13 cellular contexts compared by ENCODE assay signal in the genomic region with DNA sequence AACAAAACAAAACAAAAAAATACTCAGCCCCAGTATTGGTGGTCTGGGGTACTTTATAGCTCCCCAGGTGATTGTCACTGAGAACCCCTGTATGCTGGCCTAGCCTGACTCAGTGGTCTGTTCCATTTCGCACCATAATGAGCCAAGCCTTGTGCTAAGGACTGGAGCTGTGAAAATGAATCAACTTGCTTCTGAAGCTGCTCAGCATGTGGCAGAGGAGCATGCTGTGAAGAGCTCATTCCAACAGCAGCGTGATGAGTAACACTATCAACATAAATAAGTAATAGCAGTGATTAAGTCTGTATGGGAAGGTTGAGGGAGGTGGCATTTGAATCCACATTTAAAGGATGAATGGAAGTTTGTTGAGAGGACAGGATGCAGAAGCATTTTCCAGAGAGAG.
DNase-seq lines count a peak whose midpoint lies in the region; ATAC-seq and TF ChIP-seq lines count a peak whose summit lies in the region.
"Had no signal": no experiment of that assay in that cellular context is flagged by ENCODE, and none has a peak within 500 bp of the region (broad histone marks: within the 10 kb centered on the region; RNA-seq: fewer than 3 reads in every experiment).

No MANE protein-coding gene starts in this region.

- no peak for DNase-seq in HEK293T (ENCODE audit: extremely low spot score)
- DNase-seq in RPMI7951 (ENCODE audit: low read depth), result peak; percentile 22
- peak; percentile 45 for DNase-seq in fibroblast of mammary gland (ENCODE audit: low read depth)
- no peak for DNase-seq in Right ventricle myocardium inferior (ENCODE audit: missing footprints)
- no peak for DNase-seq in prostate gland (ENCODE audit: low spot score)
- DNase-seq in stimulated activated naive CD4-positive, alpha-beta T cell (lab: John Stamatoyannopoulos, UW), result no peak
- DNase-seq: activated T-cell treated with anti-CD3 and anti-CD28 coated beads, Interleukin-2, amount 50 U/mL, for 72 hours; body of pancreas; Kasumi-1; NCI-H774 had no signal

- CTCF ChIA-PET in HEK293T (lab: Yijun Ruan, JAX), result interaction anchor here (2.4 kb wide), 1 partner anchor 68 kb away, joined by 6 read pairs; a partner anchor contains a TSS

- no peak for TF ChIP-seq POLR2A in prostate gland (IDR thresholded peaks at IDR 0.05)

- POLR2A ChIA-PET in HEK293T (lab: Yijun Ruan, JAX), result interaction anchor here (1.0 to 1.4 kb wide), 2 partner anchors 15 to 307 kb away, joined by 3 to 4 read pairs; a partner anchor contains a TSS

- H3K4me1 ChIP-seq in stomach smooth muscle (ENCODE audit: control insufficient read depth, insufficient read depth, low read length) (peaks cover 55% of the 10 kb centered on the region), prostate gland (replicated peaks) (peaks cover 4% of the 10 kb centered on the region)

- no peaks in the 10 kb centered on the region for H3K27me3 ChIP-seq in stomach smooth muscle (ENCODE audit: control insufficient read depth in 1 of 2, insufficient read depth in 2 of 2, low read length in 2 of 2)
- no peaks in the 10 kb centered on the region for H3K27me3 ChIP-seq in prostate gland (replicated peaks; ENCODE audit: insufficient read depth)
- H3K27me3 ChIP-seq: body of pancreas, suprapubic skin had no signal

- H3K36me3 ChIP-seq in stomach smooth muscle (ENCODE audit: control insufficient read depth in 2 of 2, insufficient read depth in 2 of 2, low read length in 2 of 2) (no peaks in the 10 kb centered on the region), prostate gland (no peaks in the 10 kb centered on the region)
- H3K36me3 ChIP-seq: SJSA1, suprapubic skin had no signal

- 83% methylated on average over 2 of the region's 2 CpGs for WGBS in prostate gland

- H3K27ac ChIP-seq in stomach smooth muscle (ENCODE audit: low read length) (peak overlapping the region; percentile 82), prostate gland (no peak overlapping the region)
- H3K27ac ChIP-seq: SJSA1 had no signal

- no peak overlapping the region for H3K9ac ChIP-seq in stomach smooth muscle (ENCODE audit: low read length in 2 of 2)

- H3K4me3 ChIP-seq in fibroblast of mammary gland (ENCODE audit: control insufficient read depth, low read depth, low read length) (no peak overlapping the region), stomach smooth muscle (ENCODE audit: low read length in 2 of 2) (no peak overlapping the region), prostate gland (no peak overlapping the region)
- H3K4me3 ChIP-seq: body of pancreas, SJSA1, suprapubic skin had no signal

- intact Hi-C loops in Right ventricle myocardium inferior (cut with DNase I) (loop anchor here (5.0 kb wide), 1 partner anchor 67 kb away; a partner anchor contains a TSS), prostate gland (cut with DNase I) (no loop called here)

- no peak for ATAC-seq in Right ventricle myocardium inferior
- ATAC-seq: activated T-cell treated with anti-CD3 and anti-CD28 coated beads, Interleukin-2, amount 50 U/mL, for 72 hours; body of pancreas had no signal

- TF ChIP-seq CTCF in fibroblast of mammary gland (conservative IDR thresholded peaks at IDR 0.05; ENCODE audit: control insufficient read depth, insufficient read depth, low read depth, low read length), result no peak
- no peak for TF ChIP-seq CTCF in prostate gland (IDR thresholded peaks at IDR 0.05)

- H3K9me3 ChIP-seq in stomach smooth muscle (ENCODE audit: control insufficient read depth in 2 of 2, low read length in 2 of 2) (no peaks in the 10 kb centered on the region), prostate gland (no peaks in the 10 kb centered on the region)
- H3K9me3 ChIP-seq: body of pancreas, SJSA1, suprapubic skin had no signal

TF ChIP-seq in HEK293T, 16 proteins besides CTCF, POLR2A, EP300 and RAD21:
- TF ChIP-seq FOXA1 (IDR thresholded peaks at IDR 0.05) (no peak), NFRKB (IDR thresholded peaks at IDR 0.05) (no peak), L3MBTL2 (conservative IDR thresholded peaks at IDR 0.05) (peak; percentile 33; the same call in 1 of the 2 replicates), TARDBP (IDR thresholded peaks at IDR 0.05) (no peak), SUZ12 (IDR thresholded peaks at IDR 0.05) (no peak), LEF1 (IDR thresholded peaks at IDR 0.05; ENCODE audit: borderline replicate concordance) (no peak), ELF4 (IDR thresholded peaks at IDR 0.05) (no peak), HDGF (IDR thresholded peaks at IDR 0.05; ENCODE audit: borderline replicate concordance) (no peak), FOXM1 (IDR thresholded peaks at IDR 0.05; ENCODE audit: borderline replicate concordance) (no peak), ARNT (IDR thresholded peaks at IDR 0.05) (no peak), FOXK2 (IDR thresholded peaks at IDR 0.05) (no peak), SP1 (IDR thresholded peaks at IDR 0.05) (no peak)
- TF ChIP-seq, protein P1, sequence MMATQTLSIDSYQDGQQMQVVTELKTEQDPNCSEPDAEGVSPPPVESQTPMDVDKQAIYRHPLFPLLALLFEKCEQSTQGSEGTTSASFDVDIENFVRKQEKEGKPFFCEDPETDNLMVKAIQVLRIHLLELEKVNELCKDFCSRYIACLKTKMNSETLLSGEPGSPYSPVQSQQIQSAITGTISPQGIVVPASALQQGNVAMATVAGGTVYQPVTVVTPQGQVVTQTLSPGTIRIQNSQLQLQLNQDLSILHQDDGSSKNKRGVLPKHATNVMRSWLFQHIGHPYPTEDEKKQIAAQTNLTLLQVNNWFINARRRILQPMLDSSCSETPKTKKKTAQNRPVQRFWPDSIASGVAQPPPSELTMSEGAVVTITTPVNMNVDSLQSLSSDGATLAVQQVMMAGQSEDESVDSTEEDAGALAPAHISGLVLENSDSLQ (IDR thresholded peaks at IDR 0.05), result peak; percentile 41; the same call in 1 of the 2 replicates
TF ChIP-seq in HEK293T: peak in this region for 2.

Comparison
In these comparisons a context has a peak if more than half of its experiments do, and no peak if none do; other contexts are left out.
1. DNase-seq: peak in RPMI7951 (single experiment) and fibroblast of mammary gland (single experiment); none in HEK293T (single experiment), Right ventricle myocardium inferior (single experiment), prostate gland (single experiment) and stimulated activated naive CD4-positive, alpha-beta T cell (0 of 6).